Comparison of ENCODE assay signal across 1 cellular context in the genomic region with DNA sequence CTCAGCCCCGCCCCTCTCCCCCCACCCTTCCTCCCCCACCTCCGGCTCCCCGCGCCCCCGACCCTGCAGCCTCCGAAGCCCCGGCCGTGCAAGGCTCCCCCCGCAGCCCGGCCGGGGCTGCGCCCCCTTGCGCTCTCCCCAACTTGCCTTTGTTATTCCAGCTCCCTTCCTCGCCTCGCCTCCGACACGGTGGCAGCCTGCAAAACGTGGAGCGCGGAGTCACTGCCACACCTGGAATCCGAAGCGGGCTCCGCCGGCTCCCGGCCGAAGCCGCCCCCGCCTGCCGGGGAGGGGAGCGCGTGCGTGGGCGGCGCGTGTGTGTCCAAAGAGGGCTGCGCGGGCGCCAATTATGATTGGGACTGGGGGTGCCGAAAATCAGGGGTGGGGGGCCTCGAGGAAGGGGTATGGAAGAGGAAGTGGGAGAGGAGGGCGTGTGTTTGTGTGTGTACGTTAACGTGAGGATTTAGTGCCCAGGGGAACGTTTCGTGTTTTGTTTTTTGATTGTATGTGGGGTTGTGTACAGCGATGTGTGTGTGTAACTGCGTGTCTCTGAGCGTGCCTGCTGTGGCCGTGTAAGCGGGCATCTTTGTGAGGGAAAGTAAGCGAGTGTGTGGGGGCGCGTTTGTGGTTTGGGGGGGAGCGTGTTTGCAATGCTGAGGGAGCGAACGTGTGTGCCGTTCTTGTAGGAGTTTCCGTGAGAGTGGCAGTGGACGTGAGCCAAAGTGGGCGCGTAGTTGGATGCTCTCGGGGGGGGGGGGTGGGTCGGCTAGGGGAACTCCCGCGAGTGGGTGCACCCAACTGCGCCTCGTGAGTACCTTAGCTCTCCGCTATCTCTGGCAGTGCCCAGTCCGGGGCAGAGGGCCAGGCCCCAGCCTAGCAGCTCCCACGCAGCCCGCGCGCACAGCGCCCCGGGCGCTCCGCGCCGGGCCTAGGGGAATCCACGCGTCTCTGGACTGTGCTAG.
TF ChIP-seq lines count a peak whose summit lies in the region.

No MANE protein-coding gene starts in this region.

TF ChIP-seq in GM12878, 131 proteins besides CTCF, POLR2A, EP300 and RAD21 (continued from another document):
- TF ChIP-seq, protein P1, sequence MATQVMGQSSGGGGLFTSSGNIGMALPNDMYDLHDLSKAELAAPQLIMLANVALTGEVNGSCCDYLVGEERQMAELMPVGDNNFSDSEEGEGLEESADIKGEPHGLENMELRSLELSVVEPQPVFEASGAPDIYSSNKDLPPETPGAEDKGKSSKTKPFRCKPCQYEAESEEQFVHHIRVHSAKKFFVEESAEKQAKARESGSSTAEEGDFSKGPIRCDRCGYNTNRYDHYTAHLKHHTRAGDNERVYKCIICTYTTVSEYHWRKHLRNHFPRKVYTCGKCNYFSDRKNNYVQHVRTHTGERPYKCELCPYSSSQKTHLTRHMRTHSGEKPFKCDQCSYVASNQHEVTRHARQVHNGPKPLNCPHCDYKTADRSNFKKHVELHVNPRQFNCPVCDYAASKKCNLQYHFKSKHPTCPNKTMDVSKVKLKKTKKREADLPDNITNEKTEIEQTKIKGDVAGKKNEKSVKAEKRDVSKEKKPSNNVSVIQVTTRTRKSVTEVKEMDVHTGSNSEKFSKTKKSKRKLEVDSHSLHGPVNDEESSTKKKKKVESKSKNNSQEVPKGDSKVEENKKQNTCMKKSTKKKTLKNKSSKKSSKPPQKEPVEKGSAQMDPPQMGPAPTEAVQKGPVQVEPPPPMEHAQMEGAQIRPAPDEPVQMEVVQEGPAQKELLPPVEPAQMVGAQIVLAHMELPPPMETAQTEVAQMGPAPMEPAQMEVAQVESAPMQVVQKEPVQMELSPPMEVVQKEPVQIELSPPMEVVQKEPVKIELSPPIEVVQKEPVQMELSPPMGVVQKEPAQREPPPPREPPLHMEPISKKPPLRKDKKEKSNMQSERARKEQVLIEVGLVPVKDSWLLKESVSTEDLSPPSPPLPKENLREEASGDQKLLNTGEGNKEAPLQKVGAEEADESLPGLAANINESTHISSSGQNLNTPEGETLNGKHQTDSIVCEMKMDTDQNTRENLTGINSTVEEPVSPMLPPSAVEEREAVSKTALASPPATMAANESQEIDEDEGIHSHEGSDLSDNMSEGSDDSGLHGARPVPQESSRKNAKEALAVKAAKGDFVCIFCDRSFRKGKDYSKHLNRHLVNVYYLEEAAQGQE (IDR thresholded peaks at IDR 0.05; ENCODE audit: low read depth, low read length), result no peak
- TF ChIP-seq ZNF622 (IDR thresholded peaks at IDR 0.05), result no peak
- TF ChIP-seq, protein P2, sequence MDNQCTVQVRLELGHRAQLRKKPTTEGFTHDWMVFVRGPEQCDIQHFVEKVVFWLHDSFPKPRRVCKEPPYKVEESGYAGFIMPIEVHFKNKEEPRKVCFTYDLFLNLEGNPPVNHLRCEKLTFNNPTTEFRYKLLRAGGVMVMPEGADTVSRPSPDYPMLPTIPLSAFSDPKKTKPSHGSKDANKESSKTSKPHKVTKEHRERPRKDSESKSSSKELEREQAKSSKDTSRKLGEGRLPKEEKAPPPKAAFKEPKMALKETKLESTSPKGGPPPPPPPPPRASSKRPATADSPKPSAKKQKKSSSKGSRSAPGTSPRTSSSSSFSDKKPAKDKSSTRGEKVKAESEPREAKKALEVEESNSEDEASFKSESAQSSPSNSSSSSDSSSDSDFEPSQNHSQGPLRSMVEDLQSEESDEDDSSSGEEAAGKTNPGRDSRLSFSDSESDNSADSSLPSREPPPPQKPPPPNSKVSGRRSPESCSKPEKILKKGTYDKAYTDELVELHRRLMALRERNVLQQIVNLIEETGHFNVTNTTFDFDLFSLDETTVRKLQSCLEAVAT (IDR thresholded peaks at IDR 0.05), result peak; percentile 76; the same call in 1 of the 2 replicates
- peak; percentile 45; the same call in 1 of the 2 replicates for TF ChIP-seq GATAD2B (conservative IDR thresholded peaks at IDR 0.05; ENCODE audit: low read depth)
- no peak for TF ChIP-seq STAT3 (IDR thresholded peaks at IDR 0.05; ENCODE audit: low read depth, low read length)
- TF ChIP-seq SMC3 (IDR thresholded peaks at IDR 0.05; ENCODE audit: borderline replicate concordance, low read length), result no peak
- TF ChIP-seq, protein P3, sequence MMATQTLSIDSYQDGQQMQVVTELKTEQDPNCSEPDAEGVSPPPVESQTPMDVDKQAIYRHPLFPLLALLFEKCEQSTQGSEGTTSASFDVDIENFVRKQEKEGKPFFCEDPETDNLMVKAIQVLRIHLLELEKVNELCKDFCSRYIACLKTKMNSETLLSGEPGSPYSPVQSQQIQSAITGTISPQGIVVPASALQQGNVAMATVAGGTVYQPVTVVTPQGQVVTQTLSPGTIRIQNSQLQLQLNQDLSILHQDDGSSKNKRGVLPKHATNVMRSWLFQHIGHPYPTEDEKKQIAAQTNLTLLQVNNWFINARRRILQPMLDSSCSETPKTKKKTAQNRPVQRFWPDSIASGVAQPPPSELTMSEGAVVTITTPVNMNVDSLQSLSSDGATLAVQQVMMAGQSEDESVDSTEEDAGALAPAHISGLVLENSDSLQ (IDR thresholded peaks at IDR 0.05), result 0 out of 2 replicates have a peak, but pooled peaks have one; percentile 11
- TF ChIP-seq TBL1XR1 (IDR thresholded peaks at IDR 0.05; ENCODE audit: low read depth, low read length), result no peak
